8 cellular contexts compared by ENCODE assay signal in genomic region chr19:58466089-58466759, GRCh38.
DNase-seq lines count a peak whose midpoint lies in the region; ATAC-seq lines count a peak whose summit lies in the region.

No MANE protein-coding gene starts in this region.

- peak; percentile 10 for ATAC-seq in GM19463 (IDR thresholded peaks at IDR 0.05; ENCODE audit: unreplicated experiment)
- peak; percentile 28 for ATAC-seq in HG03571 (IDR thresholded peaks at IDR 0.05; ENCODE audit: unreplicated experiment)

- H3K27me3 ChIP-seq in muscle layer of duodenum (ENCODE audit: low read depth, low read length): no peaks in the 10 kb centered on the region

- peak overlapping the region; percentile 66 to 98 for H3K4me3 ChIP-seq in muscle layer of duodenum (ENCODE audit: low read depth in 1 of 2, low read length in 2 of 2)

- DNase-seq in caudate nucleus (lab: John Stamatoyannopoulos, UW) (no peak), NCI-H2107 treated with DMSO at 0.1 percent for 48 hours (lab: John Stamatoyannopoulos, UW; ENCODE audit: unreplicated experiment) (no peak), globus pallidus (ENCODE audit: low spot score) (no peak), CD1c-positive myeloid dendritic cell (ENCODE audit: extremely low spot score) (no peak), GF-D8 (lab: John Stamatoyannopoulos, UW) (no peak)

- H3K27ac ChIP-seq in caudate nucleus (ENCODE audit: low read depth, low read length): peak overlapping the region; percentile 46
- no peak overlapping the region for H3K27ac ChIP-seq in muscle layer of duodenum (ENCODE audit: low read length)

- peaks cover 0 to 3% of the 10 kb centered on the region in 2 donors for H3K36me3 ChIP-seq in muscle layer of duodenum (ENCODE audit: control insufficient read depth in 1 of 2, insufficient read depth in 2 of 2, low read length in 2 of 2)

- peaks cover 4 to 13% of the 10 kb centered on the region in 2 donors for H3K4me1 ChIP-seq in muscle layer of duodenum (ENCODE audit: control insufficient read depth in 1 of 2, insufficient read depth in 2 of 2, low read length in 2 of 2)

- H3K9me3 ChIP-seq in muscle layer of duodenum (ENCODE audit: control insufficient read depth in 1 of 2, low read length in 2 of 2): no peaks in the 10 kb centered on the region
